ENCODE assay signal across 8 cellular contexts in the genomic region with DNA sequence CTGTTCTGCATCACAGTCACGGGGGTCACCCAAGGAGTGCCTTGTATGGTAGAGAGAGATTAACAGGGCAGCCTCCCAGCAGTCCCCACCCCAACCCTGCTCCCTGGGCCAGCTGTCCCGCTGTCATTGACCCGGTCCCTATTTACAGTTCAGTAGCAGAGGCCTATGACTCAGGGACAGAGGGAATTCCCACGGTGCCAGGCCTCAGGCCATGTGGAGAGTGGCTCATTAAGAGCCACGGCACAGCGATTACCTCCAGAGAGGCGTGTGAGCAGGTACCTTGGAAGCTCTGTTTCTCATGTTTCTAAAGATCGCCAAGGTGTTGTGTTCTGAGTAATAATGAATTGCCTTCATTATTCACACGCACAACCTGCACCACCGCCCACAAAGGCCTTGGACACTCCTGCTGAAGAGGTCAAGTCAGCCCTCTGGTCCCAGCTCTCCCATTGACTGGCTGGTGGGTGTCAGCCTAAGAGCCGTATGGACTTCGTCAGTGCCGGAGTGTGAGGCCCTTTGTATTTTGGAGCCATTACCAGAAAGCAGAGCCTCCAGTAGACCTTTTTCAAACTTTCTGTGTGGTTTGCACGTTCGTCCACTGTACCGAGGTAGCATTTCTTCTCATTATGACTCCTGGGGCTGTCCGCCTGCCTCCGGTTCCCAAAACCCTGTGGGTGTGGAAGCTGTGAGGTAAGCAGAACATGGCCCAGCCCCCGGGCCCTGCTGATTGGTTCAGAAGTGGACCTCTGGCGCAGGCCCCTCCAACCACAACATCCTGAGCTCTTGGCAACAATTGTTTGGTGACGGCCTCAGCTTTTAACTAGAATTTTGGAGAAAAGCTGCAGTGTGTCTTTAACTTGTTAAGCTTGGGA. TPM values are rescaled to one million over a fixed set of nuclear protein-coding genes. Genes with fewer than 3 reads are reported as not detected.
DNase-seq lines count a peak whose midpoint lies in the region; ATAC-seq and TF ChIP-seq lines count a peak whose summit lies in the region.

No MANE protein-coding gene starts in this region.

- no peaks in the 10 kb centered on the region for H4K20me1 ChIP-seq in SK-N-SH (ENCODE audit: insufficient read depth)

- ATAC-seq in GM18873 (IDR thresholded peaks at IDR 0.05; ENCODE audit: low FRiP score, unreplicated experiment) (peak; percentile 85), HG03064 (IDR thresholded peaks at IDR 0.05; ENCODE audit: low read depth, unreplicated experiment) (peak; percentile 78)

- peak overlapping the region; percentile 69 for H3K4me3 ChIP-seq in adipocyte (ENCODE audit: low read length)
- H3K4me3 ChIP-seq in SK-N-SH (ENCODE audit: low read depth in 2 of 2, low read length in 1 of 2) = no peak overlapping the region

- no peak overlapping the region for H3K4me2 ChIP-seq in SK-N-SH

- no peak for TF ChIP-seq EP300 in SK-N-SH (IDR thresholded peaks at IDR 0.05; ENCODE audit: borderline replicate concordance in 1 of 2, low read depth in 1 of 2, low read length in 1 of 2)

- no peak overlapping the region for H2AFZ ChIP-seq in SK-N-SH (ENCODE audit: low read depth)

- WGBS in SK-N-SH (ENCODE audit: low lambda C conversion rate) = 82% methylated on average over 19 of the region's 21 CpGs

- H3K79me2 ChIP-seq in SK-N-SH (ENCODE audit: insufficient read depth) = no peaks in the 10 kb centered on the region

- no peaks in the 10 kb centered on the region for H3K36me3 ChIP-seq in adipocyte (ENCODE audit: control insufficient read depth, insufficient read depth, low read length, severe bottlenecking)
- H3K36me3 ChIP-seq in SK-N-SH (replicated peaks in 1 of 2; ENCODE audit: control insufficient read depth in 1 of 2, insufficient read depth in 2 of 2, low read length in 1 of 2) = no peaks in the 10 kb centered on the region

- H3K9me3 ChIP-seq in adipocyte (ENCODE audit: control insufficient read depth, low read length) = peaks cover 3% of the 10 kb centered on the region
- no peaks in the 10 kb centered on the region for H3K9me3 ChIP-seq in SK-N-SH

- H3K9ac ChIP-seq in adipocyte (ENCODE audit: low read length) = peak overlapping the region; percentile 41
- no peak overlapping the region for H3K9ac ChIP-seq in SK-N-SH

- no peaks in the 10 kb centered on the region for H3K9me2 ChIP-seq in SK-N-SH

- POLR2A ChIA-PET in SK-N-SH (lab: Yijun Ruan, JAX) = no interaction called here

- H3F3A ChIP-seq in SK-N-SH (replicated peaks; ENCODE audit: insufficient read depth) = no peaks in the 10 kb centered on the region

- no peak overlapping the region for H3K27ac ChIP-seq in SK-N-SH (ENCODE audit: low read depth in 2 of 2, low read length in 1 of 2)

- no peak for TF ChIP-seq CTCF in SK-N-SH (IDR thresholded peaks at IDR 0.05)

- peaks cover 31% of the 10 kb centered on the region for H3K4me1 ChIP-seq in adipocyte (ENCODE audit: control insufficient read depth, insufficient read depth, low read length)
- peaks cover 0 to 2% of the 10 kb centered on the region in 2 experiments; a peak in 1 of 4 replicates for H3K4me1 ChIP-seq in SK-N-SH (ENCODE audit: control insufficient read depth in 1 of 2, insufficient read depth in 2 of 2, low read depth in 1 of 2, low read length in 1 of 2)

- no peak for TF ChIP-seq RAD21 in SK-N-SH (IDR thresholded peaks at IDR 0.05; ENCODE audit: low read length)

- CTCF ChIA-PET in SK-N-SH (lab: Yijun Ruan, JAX) = interaction anchor here (0.9 to 3.7 kb wide), 5 partner anchors 9 to 84 kb away, joined by 3 to 20 read pairs (median 8); no protein-coding TSS in a partner anchor

- H3K27me3 ChIP-seq in adipocyte (replicated peaks; ENCODE audit: control insufficient read depth, insufficient read depth, low read length) (no peaks in the 10 kb centered on the region), SK-N-SH (ENCODE audit: insufficient read depth) (no peaks in the 10 kb centered on the region; the same call in 1 of the 2 replicates)

- peak; percentile 69 to 94 (median 78) for DNase-seq in T-helper 1 cell
- no peak for DNase-seq in adipocyte (ENCODE audit: low read depth)
- peak; percentile 94 for DNase-seq in islet precursor cell
- DNase-seq in stimulated activated CD4-positive, alpha-beta T cell treated with anti-CD3 and anti-CD28 coated beads, Interleukin-2, amount 100 ng/mL, for 4 hours (ENCODE audit: low read depth) = peak; percentile 74
- no peak for DNase-seq in SKM-1 (lab: John Stamatoyannopoulos, UW; ENCODE audit: unreplicated experiment)
- no peak for DNase-seq in SK-N-SH

TF ChIP-seq in SK-N-SH, 30 proteins besides CTCF, POLR2A, EP300 and RAD21 (continues in another document):
- TF ChIP-seq SIN3A (IDR thresholded peaks at IDR 0.05; ENCODE audit: borderline replicate concordance, low read depth, low read length) = no peak
- no peak for TF ChIP-seq MEF2A (IDR thresholded peaks at IDR 0.05; ENCODE audit: borderline replicate concordance, low read depth)
- no peak for TF ChIP-seq GABPA (IDR thresholded peaks at IDR 0.05; ENCODE audit: low read depth)
- no peak for TF ChIP-seq FOSL2 (IDR thresholded peaks at IDR 0.05; ENCODE audit: borderline replicate concordance, low read depth)
- TF ChIP-seq RXRA (IDR thresholded peaks at IDR 0.05; ENCODE audit: borderline replicate concordance, low read depth) = no peak
- no peak for TF ChIP-seq FOXM1 (IDR thresholded peaks at IDR 0.05; ENCODE audit: low read depth)
- TF ChIP-seq IRF3 (IDR thresholded peaks at IDR 0.05; ENCODE audit: low read depth, low read length) = no peak
- no peak for TF ChIP-seq RCOR1 (IDR thresholded peaks at IDR 0.05; ENCODE audit: low read length)
- TF ChIP-seq, protein P1, sequence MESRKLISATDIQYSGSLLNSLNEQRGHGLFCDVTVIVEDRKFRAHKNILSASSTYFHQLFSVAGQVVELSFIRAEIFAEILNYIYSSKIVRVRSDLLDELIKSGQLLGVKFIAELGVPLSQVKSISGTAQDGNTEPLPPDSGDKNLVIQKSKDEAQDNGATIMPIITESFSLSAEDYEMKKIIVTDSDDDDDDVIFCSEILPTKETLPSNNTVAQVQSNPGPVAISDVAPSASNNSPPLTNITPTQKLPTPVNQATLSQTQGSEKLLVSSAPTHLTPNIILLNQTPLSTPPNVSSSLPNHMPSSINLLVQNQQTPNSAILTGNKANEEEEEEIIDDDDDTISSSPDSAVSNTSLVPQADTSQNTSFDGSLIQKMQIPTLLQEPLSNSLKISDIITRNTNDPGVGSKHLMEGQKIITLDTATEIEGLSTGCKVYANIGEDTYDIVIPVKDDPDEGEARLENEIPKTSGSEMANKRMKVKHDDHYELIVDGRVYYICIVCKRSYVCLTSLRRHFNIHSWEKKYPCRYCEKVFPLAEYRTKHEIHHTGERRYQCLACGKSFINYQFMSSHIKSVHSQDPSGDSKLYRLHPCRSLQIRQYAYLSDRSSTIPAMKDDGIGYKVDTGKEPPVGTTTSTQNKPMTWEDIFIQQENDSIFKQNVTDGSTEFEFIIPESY (IDR thresholded peaks at IDR 0.05; ENCODE audit: borderline replicate concordance, low read depth) = no peak
- TF ChIP-seq TEAD4 (IDR thresholded peaks at IDR 0.05; ENCODE audit: borderline replicate concordance, insufficient read depth) = no peak
- TF ChIP-seq NFIC (IDR thresholded peaks at IDR 0.05; ENCODE audit: borderline replicate concordance) = no peak
- TF ChIP-seq RFX5 (IDR thresholded peaks at IDR 0.05; ENCODE audit: low read length) = no peak
- TF ChIP-seq, protein P2, sequence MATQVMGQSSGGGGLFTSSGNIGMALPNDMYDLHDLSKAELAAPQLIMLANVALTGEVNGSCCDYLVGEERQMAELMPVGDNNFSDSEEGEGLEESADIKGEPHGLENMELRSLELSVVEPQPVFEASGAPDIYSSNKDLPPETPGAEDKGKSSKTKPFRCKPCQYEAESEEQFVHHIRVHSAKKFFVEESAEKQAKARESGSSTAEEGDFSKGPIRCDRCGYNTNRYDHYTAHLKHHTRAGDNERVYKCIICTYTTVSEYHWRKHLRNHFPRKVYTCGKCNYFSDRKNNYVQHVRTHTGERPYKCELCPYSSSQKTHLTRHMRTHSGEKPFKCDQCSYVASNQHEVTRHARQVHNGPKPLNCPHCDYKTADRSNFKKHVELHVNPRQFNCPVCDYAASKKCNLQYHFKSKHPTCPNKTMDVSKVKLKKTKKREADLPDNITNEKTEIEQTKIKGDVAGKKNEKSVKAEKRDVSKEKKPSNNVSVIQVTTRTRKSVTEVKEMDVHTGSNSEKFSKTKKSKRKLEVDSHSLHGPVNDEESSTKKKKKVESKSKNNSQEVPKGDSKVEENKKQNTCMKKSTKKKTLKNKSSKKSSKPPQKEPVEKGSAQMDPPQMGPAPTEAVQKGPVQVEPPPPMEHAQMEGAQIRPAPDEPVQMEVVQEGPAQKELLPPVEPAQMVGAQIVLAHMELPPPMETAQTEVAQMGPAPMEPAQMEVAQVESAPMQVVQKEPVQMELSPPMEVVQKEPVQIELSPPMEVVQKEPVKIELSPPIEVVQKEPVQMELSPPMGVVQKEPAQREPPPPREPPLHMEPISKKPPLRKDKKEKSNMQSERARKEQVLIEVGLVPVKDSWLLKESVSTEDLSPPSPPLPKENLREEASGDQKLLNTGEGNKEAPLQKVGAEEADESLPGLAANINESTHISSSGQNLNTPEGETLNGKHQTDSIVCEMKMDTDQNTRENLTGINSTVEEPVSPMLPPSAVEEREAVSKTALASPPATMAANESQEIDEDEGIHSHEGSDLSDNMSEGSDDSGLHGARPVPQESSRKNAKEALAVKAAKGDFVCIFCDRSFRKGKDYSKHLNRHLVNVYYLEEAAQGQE (IDR thresholded peaks at IDR 0.05; ENCODE audit: low read depth, low read length) = no peak
- no peak for TF ChIP-seq EZH2phosphoT487 (IDR thresholded peaks at IDR 0.05; ENCODE audit: borderline replicate concordance, low read depth)
- no peak for TF ChIP-seq JUND (IDR thresholded peaks at IDR 0.05)
- no peak for TF ChIP-seq FOXJ3 (CRISPR knock-in tag; IDR thresholded peaks at IDR 0.05)

RNA-seq across cellular contexts. Expression of gene SERTAD2, which starts 47.0 kb away (rescaled TPM):
- 8.8 and 9.1 TPM in 2 replicates for polyA plus RNA-seq in SK-N-SH (2012; rRNA removed)
- 11.3 and 12.6 TPM in 2 replicates for polyA plus RNA-seq in SK-N-SH (2012; cell fraction: cytosol; rRNA removed)
- 5.9 and 7.3 TPM in 2 replicates for polyA plus RNA-seq in SK-N-SH (2012; cell fraction: nucleus; rRNA removed)

Comparison
In these comparisons a context has a peak if more than half of its experiments do, and no peak if none do; other contexts are left out.
1. DNase-seq: peak in T-helper 1 cell (5 of 5), islet precursor cell (single experiment) and stimulated activated CD4-positive, alpha-beta T cell treated with anti-CD3 and anti-CD28 coated beads, Interleukin-2, amount 100 ng/mL, for 4 hours (single experiment); none in adipocyte (single experiment), SKM-1 (single experiment) and SK-N-SH (single experiment).